1 cellular context compared by ENCODE assay signal in the genomic region with DNA sequence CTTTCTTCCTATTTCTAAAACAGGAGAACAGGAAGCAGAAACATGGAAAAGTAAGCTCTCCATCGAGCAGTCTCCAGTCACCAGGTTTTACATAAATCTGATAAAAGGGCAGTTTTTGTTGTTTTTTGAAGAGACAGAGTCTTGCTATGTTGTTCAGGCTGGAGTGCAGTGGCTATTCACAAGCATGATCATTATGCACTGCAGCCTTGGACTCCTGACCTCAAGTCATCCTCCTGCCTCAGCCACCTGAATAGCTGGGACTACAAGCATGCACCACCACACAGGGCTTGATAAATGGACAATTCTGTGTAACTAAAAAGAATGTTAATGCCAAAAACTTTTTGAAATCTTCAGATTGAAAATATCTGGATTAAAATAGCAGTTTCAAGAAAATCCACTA.
TF ChIP-seq lines count a peak whose summit lies in the region.

No MANE protein-coding gene starts in this region.

TF ChIP-seq in HepG2, 621 proteins besides CTCF, POLR2A, EP300 and RAD21 (continued from another document):
- TF ChIP-seq, protein P1, sequence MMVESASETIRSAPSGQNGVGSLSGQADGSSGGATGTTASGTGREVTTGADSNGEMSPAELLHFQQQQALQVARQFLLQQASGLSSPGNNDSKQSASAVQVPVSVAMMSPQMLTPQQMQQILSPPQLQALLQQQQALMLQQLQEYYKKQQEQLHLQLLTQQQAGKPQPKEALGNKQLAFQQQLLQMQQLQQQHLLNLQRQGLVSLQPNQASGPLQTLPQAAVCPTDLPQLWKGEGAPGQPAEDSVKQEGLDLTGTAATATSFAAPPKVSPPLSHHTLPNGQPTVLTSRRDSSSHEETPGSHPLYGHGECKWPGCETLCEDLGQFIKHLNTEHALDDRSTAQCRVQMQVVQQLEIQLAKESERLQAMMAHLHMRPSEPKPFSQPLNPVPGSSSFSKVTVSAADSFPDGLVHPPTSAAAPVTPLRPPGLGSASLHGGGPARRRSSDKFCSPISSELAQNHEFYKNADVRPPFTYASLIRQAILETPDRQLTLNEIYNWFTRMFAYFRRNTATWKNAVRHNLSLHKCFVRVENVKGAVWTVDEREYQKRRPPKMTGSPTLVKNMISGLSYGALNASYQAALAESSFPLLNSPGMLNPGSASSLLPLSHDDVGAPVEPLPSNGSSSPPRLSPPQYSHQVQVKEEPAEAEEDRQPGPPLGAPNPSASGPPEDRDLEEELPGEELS (CRISPR knock-in tag; IDR thresholded peaks at IDR 0.05), result peak; percentile 48
- TF ChIP-seq ZNF382 (CRISPR knock-in tag; IDR thresholded peaks at IDR 0.05; ENCODE audit: borderline replicate concordance), result no peak
- TF ChIP-seq ATM (IDR thresholded peaks at IDR 0.05; ENCODE audit: borderline replicate concordance), result no peak
- TF ChIP-seq, protein P2, sequence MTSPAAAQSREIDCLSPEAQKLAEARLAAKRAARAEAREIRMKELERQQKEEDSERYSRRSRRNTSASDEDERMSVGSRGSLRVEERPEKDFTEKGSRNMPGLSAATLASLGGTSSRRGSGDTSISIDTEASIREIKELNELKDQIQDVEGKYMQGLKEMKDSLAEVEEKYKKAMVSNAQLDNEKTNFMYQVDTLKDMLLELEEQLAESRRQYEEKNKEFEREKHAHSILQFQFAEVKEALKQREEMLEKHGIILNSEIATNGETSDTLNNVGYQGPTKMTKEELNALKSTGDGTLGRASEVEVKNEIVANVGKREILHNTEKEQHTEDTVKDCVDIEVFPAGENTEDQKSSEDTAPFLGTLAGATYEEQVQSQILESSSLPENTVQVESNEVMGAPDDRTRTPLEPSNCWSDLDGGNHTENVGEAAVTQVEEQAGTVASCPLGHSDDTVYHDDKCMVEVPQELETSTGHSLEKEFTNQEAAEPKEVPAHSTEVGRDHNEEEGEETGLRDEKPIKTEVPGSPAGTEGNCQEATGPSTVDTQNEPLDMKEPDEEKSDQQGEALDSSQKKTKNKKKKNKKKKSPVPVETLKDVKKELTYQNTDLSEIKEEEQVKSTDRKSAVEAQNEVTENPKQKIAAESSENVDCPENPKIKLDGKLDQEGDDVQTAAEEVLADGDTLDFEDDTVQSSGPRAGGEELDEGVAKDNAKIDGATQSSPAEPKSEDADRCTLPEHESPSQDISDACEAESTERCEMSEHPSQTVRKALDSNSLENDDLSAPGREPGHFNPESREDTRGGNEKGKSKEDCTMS (CRISPR knock-in tag; conservative IDR thresholded peaks at IDR 0.05), result no peak
- peak; percentile 52; the same call in 1 of the 2 replicates for TF ChIP-seq PITX1 (CRISPR knock-in tag; IDR thresholded peaks at IDR 0.05)
- TF ChIP-seq FOXO1 (CRISPR knock-in tag; IDR thresholded peaks at IDR 0.05), result peak; percentile 83; the same call in 1 of the 2 replicates
- TF ChIP-seq ZNF792 (CRISPR knock-in tag; IDR thresholded peaks at IDR 0.05), result peak; percentile 80; the same call in 1 of the 2 replicates
- TF ChIP-seq ZNF3 (CRISPR knock-in tag; IDR thresholded peaks at IDR 0.05), result 0 out of 2 replicates have a peak, but pooled peaks have one; percentile 48
- TF ChIP-seq, protein P3, sequence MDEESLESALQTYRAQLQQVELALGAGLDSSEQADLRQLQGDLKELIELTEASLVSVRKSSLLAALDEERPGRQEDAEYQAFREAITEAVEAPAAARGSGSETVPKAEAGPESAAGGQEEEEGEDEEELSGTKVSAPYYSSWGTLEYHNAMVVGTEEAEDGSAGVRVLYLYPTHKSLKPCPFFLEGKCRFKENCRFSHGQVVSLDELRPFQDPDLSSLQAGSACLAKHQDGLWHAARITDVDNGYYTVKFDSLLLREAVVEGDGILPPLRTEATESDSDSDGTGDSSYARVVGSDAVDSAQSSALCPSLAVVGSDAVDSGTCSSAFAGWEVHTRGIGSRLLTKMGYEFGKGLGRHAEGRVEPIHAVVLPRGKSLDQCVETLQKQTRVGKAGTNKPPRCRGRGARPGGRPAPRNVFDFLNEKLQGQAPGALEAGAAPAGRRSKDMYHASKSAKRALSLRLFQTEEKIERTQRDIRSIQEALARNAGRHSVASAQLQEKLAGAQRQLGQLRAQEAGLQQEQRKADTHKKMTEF (CRISPR knock-in tag; IDR thresholded peaks at IDR 0.05), result peak; percentile 46; the same call in 1 of the 2 replicates
- peak; percentile 80 for TF ChIP-seq DPF2 (CRISPR knock-in tag; IDR thresholded peaks at IDR 0.05; ENCODE audit: borderline replicate concordance, low read depth)
- TF ChIP-seq, protein P4, sequence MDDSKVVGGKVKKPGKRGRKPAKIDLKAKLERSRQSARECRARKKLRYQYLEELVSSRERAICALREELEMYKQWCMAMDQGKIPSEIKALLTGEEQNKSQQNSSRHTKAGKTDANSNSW (CRISPR knock-in tag; IDR thresholded peaks at IDR 0.05; ENCODE audit: borderline replicate concordance), result no peak
- TF ChIP-seq, protein P5, sequence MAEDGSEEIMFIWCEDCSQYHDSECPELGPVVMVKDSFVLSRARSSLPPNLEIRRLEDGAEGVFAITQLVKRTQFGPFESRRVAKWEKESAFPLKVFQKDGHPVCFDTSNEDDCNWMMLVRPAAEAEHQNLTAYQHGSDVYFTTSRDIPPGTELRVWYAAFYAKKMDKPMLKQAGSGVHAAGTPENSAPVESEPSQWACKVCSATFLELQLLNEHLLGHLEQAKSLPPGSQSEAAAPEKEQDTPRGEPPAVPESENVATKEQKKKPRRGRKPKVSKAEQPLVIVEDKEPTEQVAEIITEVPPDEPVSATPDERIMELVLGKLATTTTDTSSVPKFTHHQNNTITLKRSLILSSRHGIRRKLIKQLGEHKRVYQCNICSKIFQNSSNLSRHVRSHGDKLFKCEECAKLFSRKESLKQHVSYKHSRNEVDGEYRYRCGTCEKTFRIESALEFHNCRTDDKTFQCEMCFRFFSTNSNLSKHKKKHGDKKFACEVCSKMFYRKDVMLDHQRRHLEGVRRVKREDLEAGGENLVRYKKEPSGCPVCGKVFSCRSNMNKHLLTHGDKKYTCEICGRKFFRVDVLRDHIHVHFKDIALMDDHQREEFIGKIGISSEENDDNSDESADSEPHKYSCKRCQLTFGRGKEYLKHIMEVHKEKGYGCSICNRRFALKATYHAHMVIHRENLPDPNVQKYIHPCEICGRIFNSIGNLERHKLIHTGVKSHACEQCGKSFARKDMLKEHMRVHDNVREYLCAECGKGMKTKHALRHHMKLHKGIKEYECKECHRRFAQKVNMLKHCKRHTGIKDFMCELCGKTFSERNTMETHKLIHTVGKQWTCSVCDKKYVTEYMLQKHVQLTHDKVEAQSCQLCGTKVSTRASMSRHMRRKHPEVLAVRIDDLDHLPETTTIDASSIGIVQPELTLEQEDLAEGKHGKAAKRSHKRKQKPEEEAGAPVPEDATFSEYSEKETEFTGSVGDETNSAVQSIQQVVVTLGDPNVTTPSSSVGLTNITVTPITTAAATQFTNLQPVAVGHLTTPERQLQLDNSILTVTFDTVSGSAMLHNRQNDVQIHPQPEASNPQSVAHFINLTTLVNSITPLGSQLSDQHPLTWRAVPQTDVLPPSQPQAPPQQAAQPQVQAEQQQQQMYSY (CRISPR knock-in tag; IDR thresholded peaks at IDR 0.05), result no peak; the same call in 1 of the 2 replicates
- 0 out of 2 replicates have a peak, but pooled peaks have one; percentile 43 for TF ChIP-seq ZNF264 (CRISPR knock-in tag; IDR thresholded peaks at IDR 0.05)
- TF ChIP-seq, protein P6, sequence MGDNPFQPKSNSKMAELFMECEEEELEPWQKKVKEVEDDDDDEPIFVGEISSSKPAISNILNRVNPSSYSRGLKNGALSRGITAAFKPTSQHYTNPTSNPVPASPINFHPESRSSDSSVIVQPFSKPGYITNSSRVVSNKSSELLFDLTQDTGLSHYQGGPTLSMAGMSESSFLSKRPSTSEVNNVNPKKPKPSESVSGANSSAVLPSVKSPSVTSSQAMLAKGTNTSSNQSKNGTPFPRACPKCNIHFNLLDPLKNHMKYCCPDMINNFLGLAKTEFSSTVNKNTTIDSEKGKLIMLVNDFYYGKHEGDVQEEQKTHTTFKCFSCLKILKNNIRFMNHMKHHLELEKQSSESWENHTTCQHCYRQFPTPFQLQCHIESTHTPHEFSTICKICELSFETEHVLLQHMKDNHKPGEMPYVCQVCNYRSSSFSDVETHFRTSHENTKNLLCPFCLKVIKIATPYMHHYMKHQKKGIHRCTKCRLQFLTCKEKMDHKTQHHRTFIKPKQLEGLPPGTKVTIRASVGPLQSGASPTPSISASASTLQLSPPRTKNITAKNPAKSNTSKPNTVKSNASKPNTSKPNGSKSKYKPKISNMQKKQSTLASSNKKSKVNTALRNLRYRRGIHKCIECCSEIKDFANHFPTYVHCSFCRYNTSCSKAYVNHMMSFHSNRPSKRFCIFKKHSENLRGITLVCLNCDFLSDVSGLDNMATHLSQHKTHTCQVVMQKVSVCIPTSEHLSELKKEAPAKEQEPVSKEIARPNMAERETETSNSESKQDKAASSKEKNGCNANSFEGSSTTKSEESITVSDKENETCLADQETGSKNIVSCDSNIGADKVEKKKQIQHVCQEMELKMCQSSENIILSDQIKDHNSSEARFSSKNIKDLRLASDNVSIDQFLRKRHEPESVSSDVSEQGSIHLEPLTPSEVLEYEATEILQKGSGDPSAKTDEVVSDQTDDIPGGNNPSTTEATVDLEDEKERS (CRISPR knock-in tag; IDR thresholded peaks at IDR 0.05), result 0 out of 2 replicates have a peak, but pooled peaks have one; percentile 43
- no peak for TF ChIP-seq JDP2 (CRISPR knock-in tag; IDR thresholded peaks at IDR 0.05; ENCODE audit: borderline replicate concordance)
- TF ChIP-seq CHD4 (IDR thresholded peaks at IDR 0.05; ENCODE audit: borderline replicate concordance, low read length), result no peak
- no peak for TF ChIP-seq ZFX (CRISPR knock-in tag; IDR thresholded peaks at IDR 0.05; ENCODE audit: low read depth)
- no peak for TF ChIP-seq CHCHD3 (CRISPR knock-in tag; IDR thresholded peaks at IDR 0.05)
- TF ChIP-seq, protein P7, sequence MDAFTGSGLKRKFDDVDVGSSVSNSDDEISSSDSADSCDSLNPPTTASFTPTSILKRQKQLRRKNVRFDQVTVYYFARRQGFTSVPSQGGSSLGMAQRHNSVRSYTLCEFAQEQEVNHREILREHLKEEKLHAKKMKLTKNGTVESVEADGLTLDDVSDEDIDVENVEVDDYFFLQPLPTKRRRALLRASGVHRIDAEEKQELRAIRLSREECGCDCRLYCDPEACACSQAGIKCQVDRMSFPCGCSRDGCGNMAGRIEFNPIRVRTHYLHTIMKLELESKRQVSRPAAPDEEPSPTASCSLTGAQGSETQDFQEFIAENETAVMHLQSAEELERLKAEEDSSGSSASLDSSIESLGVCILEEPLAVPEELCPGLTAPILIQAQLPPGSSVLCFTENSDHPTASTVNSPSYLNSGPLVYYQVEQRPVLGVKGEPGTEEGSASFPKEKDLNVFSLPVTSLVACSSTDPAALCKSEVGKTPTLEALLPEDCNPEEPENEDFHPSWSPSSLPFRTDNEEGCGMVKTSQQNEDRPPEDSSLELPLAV (CRISPR knock-in tag; conservative IDR thresholded peaks at IDR 0.05; ENCODE audit: low read depth), result no peak
